5 cellular contexts compared by ENCODE assay signal in genomic region chr4:7732263-7732662, GRCh38.
"Had no signal": no experiment of that assay in that cellular context is flagged by ENCODE, and none has a peak within 500 bp of the region (broad histone marks: within the 10 kb centered on the region; RNA-seq: fewer than 3 reads in every experiment).

No MANE protein-coding gene starts in this region.

- H3K9me3 Mint-ChIP-seq: GM23338, H9, IgD-negative memory B cell had no signal

- H3K4me1 Mint-ChIP-seq: GM23338, IgD-negative memory B cell had no signal

- H3K27ac Mint-ChIP-seq: GM23338, H9, IgD-negative memory B cell had no signal

- H3K4me3 Mint-ChIP-seq: GM23338, H9, IgD-negative memory B cell had no signal

- H3K4me3 ChIP-seq: GM23338 had no signal

- DNase-seq: H9, HCEC 1CT had no signal

- H3K36me3 Mint-ChIP-seq: IgD-negative memory B cell had no signal

- ATAC-seq: GM23338, HepG2 had no signal
